26 cellular contexts compared by ENCODE assay signal in the genomic region with DNA sequence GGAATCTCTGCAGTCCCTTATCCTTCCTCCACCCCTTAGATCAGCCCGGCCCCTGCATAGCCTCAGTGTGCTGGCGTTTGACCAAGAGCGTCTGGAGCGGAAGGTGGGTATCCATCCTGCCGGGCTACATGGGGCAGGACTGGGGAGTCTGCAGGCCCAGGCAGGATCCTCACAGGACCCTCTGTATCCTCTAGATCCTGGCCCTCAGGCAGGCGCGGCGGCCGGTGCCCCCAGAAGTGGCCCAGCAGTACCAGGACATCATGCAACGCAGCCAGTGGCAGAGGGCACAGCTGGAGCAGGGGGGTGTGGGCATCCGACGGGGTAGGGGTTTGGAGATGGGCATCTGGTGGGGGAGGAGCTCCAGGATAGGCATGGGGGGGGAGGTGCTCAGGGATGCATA. TPM values are rescaled to one million over a fixed set of nuclear protein-coding genes. Genes with fewer than 3 reads are reported as not detected.
"Had no signal": no experiment of that assay in that cellular context is flagged by ENCODE, and none has a peak within 500 bp of the region (broad histone marks: within the 10 kb centered on the region; RNA-seq: fewer than 3 reads in every experiment).

No MANE protein-coding gene starts in this region.

- H3K27ac ChIP-seq: coronary artery, hepatocyte, neutrophil, right atrium auricular region, sigmoid colon, skin epidermis, stomach had no signal

- H3K9me3 ChIP-seq: neutrophil, right atrium auricular region, sigmoid colon, stomach had no signal

- H3K27me3 ChIP-seq: hepatocyte, right atrium auricular region had no signal

- DNase-seq: effector CD4-positive, alpha-beta T cell; endodermal cell; foreskin melanocyte; head of caudate nucleus; left colon; left ventricle myocardium superior; mesenchymal stem cell; midbrain; naive thymus-derived CD4-positive, alpha-beta T cell; posterior cingulate gyrus; sigmoid colon; stimulated activated CD4-positive, alpha-beta T cell treated with anti-CD3 and anti-CD28 coated beads, Interleukin-2, amount 100 ng/mL, for 24 hours; stimulated activated naive CD4-positive, alpha-beta T cell; stomach; substantia nigra had no signal

- ATAC-seq: left colon; left ventricle myocardium superior; naive thymus-derived CD4-positive, alpha-beta T cell had no signal

- H3K4me1 ChIP-seq: right atrium auricular region, sigmoid colon, stomach had no signal

- H3K4me3 ChIP-seq: coronary artery, hepatocyte, lung, right atrium auricular region, sigmoid colon, skin epidermis, stomach had no signal

RNA-seq across cellular contexts. Expression of a gene that starts 8.9 kb away (rescaled TPM):
- total RNA-seq: dermis microvascular lymphatic vessel endothelial cell, endothelial cell of umbilical vein, kidney epithelial cell, sigmoid colon, stomach had no signal
- polyA plus RNA-seq: neural cell had no signal

RNA-seq across cellular contexts. Expression of a gene that starts 52.4 kb away (rescaled TPM):
- total RNA-seq: dermis microvascular lymphatic vessel endothelial cell, kidney epithelial cell, right atrium auricular region, sigmoid colon, stomach had no signal
- polyA plus RNA-seq: esophagus; naive thymus-derived CD4-positive, alpha-beta T cell had no signal
